Comparison of ENCODE assay signal across 9 cellular contexts in genomic region chr6:64983108-64983507, GRCh38.
"Had no signal": no experiment of that assay in that cellular context is flagged by ENCODE, and none has a peak within 500 bp of the region (broad histone marks: within the 10 kb centered on the region; RNA-seq: fewer than 3 reads in every experiment).

No MANE protein-coding gene starts in this region.

- H3K9me3 Mint-ChIP-seq: GM23338, H9 had no signal

- ATAC-seq: GM23338, HCT116 had no signal

- H3K36me3 ChIP-seq: HAP-1 had no signal

- H3K9me3 ChIP-seq: HAP-1 had no signal

- H3K9ac ChIP-seq: GM23248 had no signal

- H3K4me2 ChIP-seq: GM23338 had no signal

- H3K4me3 ChIP-seq: GM23248, GM23338, HAP-1 had no signal

- H3K27ac ChIP-seq: GM23248 had no signal

- H3K27ac Mint-ChIP-seq: GM23338, H9, HFFc6 had no signal

- H3K4me3 Mint-ChIP-seq: GM23338, H9, HFFc6 had no signal

- H3K4me1 ChIP-seq: HAP-1 had no signal

- H2AFZ ChIP-seq: GM23248, GM23338 had no signal

- DNase-seq: GM23248, GOT3, H7, H9, HCEC 1CT, HFFc6 had no signal
